Comparison of ENCODE assay signal across 8 cellular contexts in genomic region chr14:55026441-55026792, GRCh38. TPM values are rescaled to one million over a fixed set of nuclear protein-coding genes. Genes with fewer than 3 reads are reported as not detected.
DNase-seq lines count a peak whose midpoint lies in the region; ATAC-seq and TF ChIP-seq lines count a peak whose summit lies in the region.

No MANE protein-coding gene starts in this region.

- peak overlapping the region; percentile 99 for H3K27ac Mint-ChIP-seq in activated T-cell treated with anti-CD3 and anti-CD28 coated beads, Interleukin-2, amount 50 U/mL, for 72 hours
- peak overlapping the region; percentile 91 for H3K27ac Mint-ChIP-seq in type B pancreatic cell

- no peak for TF ChIP-seq CTCF in ascending aorta (IDR thresholded peaks at IDR 0.05)
- no peak for TF ChIP-seq CTCF in lower lobe of right lung (IDR thresholded peaks at IDR 0.05)
- no peak for TF ChIP-seq CTCF in type B pancreatic cell (conservative IDR thresholded peaks at IDR 0.05)

- ATAC-seq in activated T-cell treated with anti-CD3 and anti-CD28 coated beads, Interleukin-2, amount 50 U/mL, for 72 hours (replicated peaks in 1 of 2): no peak
- ATAC-seq in lower lobe of right lung: no peak
- ATAC-seq in GM18909 (IDR thresholded peaks at IDR 0.05; ENCODE audit: poor library complexity, unreplicated experiment): no peak
- no peak for ATAC-seq in GM18519 (IDR thresholded peaks at IDR 0.05; ENCODE audit: low FRiP score, unreplicated experiment)

- H3K36me3 Mint-ChIP-seq in activated T-cell treated with anti-CD3 and anti-CD28 coated beads, Interleukin-2, amount 50 U/mL, for 72 hours (ENCODE audit: insufficient read depth in 2 of 2): peaks cover 3 to 20% of the 10 kb centered on the region in 2 donors
- H3K36me3 Mint-ChIP-seq in type B pancreatic cell: peaks cover 9% of the 10 kb centered on the region

- H3K4me1 Mint-ChIP-seq in activated T-cell treated with anti-CD3 and anti-CD28 coated beads, Interleukin-2, amount 50 U/mL, for 72 hours (ENCODE audit: low read depth): peaks cover 47% of the 10 kb centered on the region
- H3K4me1 Mint-ChIP-seq in type B pancreatic cell (ENCODE audit: unreplicated experiment): peaks cover 34% of the 10 kb centered on the region

- H3K27me3 Mint-ChIP-seq in activated T-cell treated with anti-CD3 and anti-CD28 coated beads, Interleukin-2, amount 50 U/mL, for 72 hours (ENCODE audit: low read depth): no peaks in the 10 kb centered on the region
- H3K27me3 Mint-ChIP-seq in type B pancreatic cell: no peaks in the 10 kb centered on the region

- no peaks in the 10 kb centered on the region for H3K27me3 ChIP-seq in ascending aorta
- H3K27me3 ChIP-seq in lower lobe of right lung (ENCODE audit: low read depth): no peaks in the 10 kb centered on the region

- peak overlapping the region; percentile 91 to 93 for H3K4me3 ChIP-seq in ascending aorta
- peak overlapping the region; percentile 87 for H3K4me3 ChIP-seq in lower lobe of right lung

- H3K36me3 ChIP-seq in ascending aorta (no peaks in the 10 kb centered on the region), lower lobe of right lung (no peaks in the 10 kb centered on the region)

- no peaks in the 10 kb centered on the region for H3K9me3 Mint-ChIP-seq in activated T-cell treated with anti-CD3 and anti-CD28 coated beads, Interleukin-2, amount 50 U/mL, for 72 hours
- no peaks in the 10 kb centered on the region for H3K9me3 Mint-ChIP-seq in type B pancreatic cell

- peak overlapping the region; percentile 82 to 91 for H3K27ac ChIP-seq in ascending aorta
- peak overlapping the region; percentile 91 for H3K27ac ChIP-seq in lower lobe of right lung

- intact Hi-C loops in ascending aorta (cut with DNase I) (no loop called here), lower lobe of right lung (cut with DNase I) (no loop called here)

- DNase-seq in activated T-cell treated with anti-CD3 and anti-CD28 coated beads, Interleukin-2, amount 50 U/mL, for 72 hours: no peak
- DNase-seq in activated T-cell treated with anti-CD3 and anti-CD28 coated beads, Interleukin-2, amount 50 U/mL, for 48 hours: no peak
- no peak for DNase-seq in ascending aorta (ENCODE audit: low spot score in 2 of 2)
- DNase-seq in lower lobe of right lung: no peak
- DNase-seq in type B pancreatic cell (ENCODE audit: extremely low spot score, unreplicated experiment): no peak
- no peak for DNase-seq in NCI-H2171 treated with DMSO at 0.1 percent for 48 hours (lab: John Stamatoyannopoulos, UW)

- H3K4me1 ChIP-seq in ascending aorta (peaks cover 4 to 15% of the 10 kb centered on the region in 2 donors), lower lobe of right lung (peaks cover 43% of the 10 kb centered on the region)

- no peaks in the 10 kb centered on the region for H3K9me3 ChIP-seq in ascending aorta
- no peaks in the 10 kb centered on the region for H3K9me3 ChIP-seq in lower lobe of right lung

- H3K4me3 Mint-ChIP-seq in activated T-cell treated with anti-CD3 and anti-CD28 coated beads, Interleukin-2, amount 50 U/mL, for 72 hours: peak overlapping the region; percentile 87 to 94
- H3K4me3 Mint-ChIP-seq in type B pancreatic cell: peak overlapping the region; percentile 93

RNA-seq across cellular contexts. Expression of gene WDHD1, which starts 0.5 kb away (rescaled TPM):
- 10 to 100 TPM; 43.7 to 50.7 TPM for total RNA-seq in activated T-cell treated with anti-CD3 and anti-CD28 coated beads, Interleukin-2, amount 50 U/mL, for 72 hours
- total RNA-seq in ascending aorta (0.11 TPM), lower lobe of right lung (3.5 TPM), type B pancreatic cell (ENCODE audit: low replicate concordance) (15.5 and 36.0 TPM in 2 replicates)

RNA-seq across cellular contexts. Expression of gene SOCS4, which starts 0.6 kb away (rescaled TPM):
- total RNA-seq in activated T-cell treated with anti-CD3 and anti-CD28 coated beads, Interleukin-2, amount 50 U/mL, for 72 hours: 10 to 100 TPM; 25.9 to 27.0 TPM
- total RNA-seq in ascending aorta: 12.9 TPM
- total RNA-seq in lower lobe of right lung: 17.9 TPM
- total RNA-seq in type B pancreatic cell (ENCODE audit: low replicate concordance): 21.1 and 22.4 TPM in 2 replicates

RNA-seq across cellular contexts. Expression of gene MAPK1IP1L, which starts 25.0 kb away (rescaled TPM):
- total RNA-seq in activated T-cell treated with anti-CD3 and anti-CD28 coated beads, Interleukin-2, amount 50 U/mL, for 72 hours: 10 to 100 TPM; 90.9 to 91.4 TPM
- total RNA-seq in ascending aorta (51.8 TPM), lower lobe of right lung (72.4 TPM), type B pancreatic cell (ENCODE audit: low replicate concordance) (93.1 and 100 TPM in 2 replicates)
